12 cellular contexts compared by ENCODE assay signal in the genomic region with DNA sequence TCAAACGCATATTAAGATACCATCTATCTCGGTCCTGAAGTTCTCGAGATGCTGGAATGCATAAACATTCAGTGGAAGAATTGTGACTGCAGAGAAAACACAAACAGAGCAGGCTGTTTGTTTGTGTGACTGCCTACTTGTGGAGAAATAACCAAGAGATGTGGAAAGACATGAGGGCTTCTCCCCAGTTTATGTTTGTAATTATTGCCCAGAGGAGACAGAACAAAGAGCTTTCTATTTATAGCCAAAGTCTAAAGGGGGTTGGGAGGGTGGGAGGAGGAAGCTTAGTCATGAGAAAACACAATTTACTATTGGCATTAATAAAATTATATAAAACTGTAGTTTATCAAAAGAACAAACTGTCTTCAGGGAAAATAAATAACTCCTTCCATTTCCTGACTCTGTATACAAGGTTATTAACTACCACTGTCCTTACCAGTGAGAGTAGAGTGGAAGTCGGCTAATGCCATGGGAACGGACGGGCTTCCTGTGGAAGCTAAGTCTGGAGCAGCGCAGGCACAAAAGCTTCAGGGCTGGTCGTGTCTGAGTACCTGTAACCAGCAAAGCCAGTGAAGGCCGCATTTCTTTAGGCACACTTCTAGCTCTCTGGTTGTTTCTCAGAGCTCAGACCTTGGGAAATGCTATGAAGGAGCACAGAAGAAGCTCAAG.
DNase-seq lines count a peak whose midpoint lies in the region; ATAC-seq and TF ChIP-seq lines count a peak whose summit lies in the region.
"Had no signal": no experiment of that assay in that cellular context is flagged by ENCODE, and none has a peak within 500 bp of the region (broad histone marks: within the 10 kb centered on the region; RNA-seq: fewer than 3 reads in every experiment).

No MANE protein-coding gene starts in this region.

- ATAC-seq in HG03439 (IDR thresholded peaks at IDR 0.05; ENCODE audit: unreplicated experiment) = no peak
- no peak for ATAC-seq in GM18861 (IDR thresholded peaks at IDR 0.05; ENCODE audit: unreplicated experiment)
- no peak for ATAC-seq in GM19452 (IDR thresholded peaks at IDR 0.05; ENCODE audit: unreplicated experiment)

- intact Hi-C loops in stomach (cut with DNase I; ENCODE audit: low total_unique reads) = no loop called here

- peak overlapping the region; percentile 36 for H3K4me2 ChIP-seq in SK-N-SH

- DNase-seq in GM03348 (ENCODE audit: low spot score) (peak; percentile 31), SK-N-SH (no peak), fibroblast of villous mesenchyme (ENCODE audit: low read depth) (peak; percentile 83), stomach (no peak)
- DNase-seq: endodermal cell; midbrain; NCI-H1694 treated with DMSO at 0.1 percent for 48 hours; NCI-H82; stimulated activated naive CD4-positive, alpha-beta T cell had no signal

- no peak for TF ChIP-seq POLR2A in stomach (IDR thresholded peaks at IDR 0.05)

- no peak for TF ChIP-seq RAD21 in SK-N-SH (IDR thresholded peaks at IDR 0.05; ENCODE audit: low read length)

- no peaks in the 10 kb centered on the region for H3K9me2 ChIP-seq in SK-N-SH

- POLR2A ChIA-PET in SK-N-SH (lab: Yijun Ruan, JAX) = no interaction called here

- 0 out of 2 replicates have a peak, but pooled peaks cover 9% of the 10 kb centered on the region for H3K9me3 ChIP-seq in SK-N-SH
- H3K9me3 ChIP-seq in stomach = peaks cover 0 to 4% (median 0%) of the 10 kb centered on the region in 4 donors

- CTCF ChIA-PET in SK-N-SH (lab: Yijun Ruan, JAX) = no interaction called here

- peaks cover 0 to 3% of the 10 kb centered on the region in 2 experiments for H3K36me3 ChIP-seq in SK-N-SH (replicated peaks in 1 of 2; ENCODE audit: control insufficient read depth in 1 of 2, insufficient read depth in 2 of 2, low read length in 1 of 2)
- H3K36me3 ChIP-seq in stomach = no peaks in the 10 kb centered on the region

- TF ChIP-seq CTCF in SK-N-SH (IDR thresholded peaks at IDR 0.05) (0 out of 2 replicates have a peak, but pooled peaks have one; percentile 8), fibroblast of villous mesenchyme (IDR thresholded peaks at IDR 0.05; ENCODE audit: insufficient read depth, low read depth, low read length) (no peak), stomach (IDR thresholded peaks at IDR 0.05) (no peak)

- H3K79me2 ChIP-seq in SK-N-SH (ENCODE audit: insufficient read depth) = no peaks in the 10 kb centered on the region

- H3K9ac ChIP-seq in SK-N-SH = peak overlapping the region; percentile 12; the same call in 1 of the 2 replicates

- peak overlapping the region; percentile 76 for H2AFZ ChIP-seq in SK-N-SH (ENCODE audit: low read depth)

- H3F3A ChIP-seq in SK-N-SH (replicated peaks; ENCODE audit: insufficient read depth) = peaks cover 3% of the 10 kb centered on the region

- no peaks in the 10 kb centered on the region for H4K20me1 ChIP-seq in SK-N-SH (ENCODE audit: insufficient read depth)

- H3K27me3 ChIP-seq in SK-N-SH (ENCODE audit: insufficient read depth) (no peaks in the 10 kb centered on the region), stomach (no peaks in the 10 kb centered on the region)

- H3K4me3 ChIP-seq in SK-N-SH (ENCODE audit: low read depth in 2 of 2, low read length in 1 of 2) (no peak overlapping the region), fibroblast of villous mesenchyme (ENCODE audit: low read depth, low read length) (no peak overlapping the region), stomach (no peak overlapping the region)

- TF ChIP-seq EP300 in SK-N-SH (IDR thresholded peaks at IDR 0.05; ENCODE audit: borderline replicate concordance in 1 of 2, low read depth in 1 of 2, low read length in 1 of 2) (no peak), stomach (IDR thresholded peaks at IDR 0.05) (no peak)

- H3K4me1 ChIP-seq in SK-N-SH (ENCODE audit: control insufficient read depth in 1 of 2, insufficient read depth in 2 of 2, low read depth in 1 of 2, low read length in 1 of 2) (peaks cover 0 to 7% of the 10 kb centered on the region in 2 experiments; a peak in 2 of 4 replicates), stomach (peaks cover 0 to 4% (median 0%) of the 10 kb centered on the region in 4 donors)

- H3K27ac ChIP-seq in SK-N-SH (ENCODE audit: low read depth in 2 of 2, low read length in 1 of 2) (peak overlapping the region; percentile 11 to 59; a peak in 2 of 4 replicates), stomach (peak overlapping the region in 4 of 5 donors; percentile 10 to 53 (median 48))

- WGBS in SK-N-SH (ENCODE audit: low lambda C conversion rate) = 25% methylated on average over 9 of the region's 9 CpGs
- 59 to 80% (median 68%) methylated on average over 9 of the region's 9 CpGs for WGBS in stomach, 5 donors

TF ChIP-seq in SK-N-SH, 30 proteins besides CTCF, POLR2A, EP300 and RAD21:
- 0 out of 2 replicates have a peak, but pooled peaks have one; percentile 19 for TF ChIP-seq MEF2A (IDR thresholded peaks at IDR 0.05; ENCODE audit: borderline replicate concordance, low read depth)
- no peak for TF ChIP-seq RCOR1 (IDR thresholded peaks at IDR 0.05; ENCODE audit: low read length)

Comparison
In these comparisons a context has a peak if more than half of its experiments do, and no peak if none do; other contexts are left out.
1. DNase-seq: peak in GM03348 (single experiment) and fibroblast of villous mesenchyme (single experiment); none in SK-N-SH (single experiment) and stomach (single experiment).